Comparison of ENCODE assay signal across 9 cellular contexts in the genomic region with DNA sequence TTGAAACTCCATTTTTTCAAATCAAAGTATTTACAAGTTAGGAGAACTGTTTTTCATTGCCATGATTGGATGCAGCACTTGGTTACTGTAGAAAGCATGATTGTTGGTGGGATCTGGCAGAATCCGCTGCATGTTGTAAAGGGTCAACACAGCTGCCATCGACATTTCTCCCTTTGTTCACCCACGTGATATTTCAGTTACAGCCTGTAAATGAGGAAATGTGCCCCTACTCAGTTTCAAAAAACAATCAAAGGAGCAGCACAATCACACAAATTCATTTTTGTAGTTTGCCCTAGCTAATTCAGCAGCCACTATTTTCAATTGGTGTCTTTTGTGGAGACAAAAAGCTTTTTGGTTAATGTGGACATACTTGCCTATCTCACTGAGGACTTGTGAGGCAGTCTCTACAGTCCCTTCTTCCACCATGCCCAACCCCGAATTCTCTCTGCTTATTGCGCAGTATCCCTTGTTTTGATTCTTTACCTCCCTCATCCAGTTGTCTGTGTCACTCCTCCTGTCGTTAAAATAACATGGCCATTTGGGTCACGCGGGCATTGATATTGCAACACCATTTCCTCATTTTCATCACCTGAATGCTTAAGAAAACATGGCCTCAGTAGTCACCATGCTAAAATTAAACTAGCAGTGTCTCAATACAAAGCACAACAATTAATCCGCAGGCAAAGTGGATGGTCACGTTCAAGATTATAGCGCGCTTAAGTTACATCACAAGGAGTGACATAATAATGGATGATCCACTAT. TPM values are rescaled to one million over a fixed set of nuclear protein-coding genes. Genes with fewer than 3 reads are reported as not detected.
A peak's percentile ranks its signal among the peaks of the same experiment; 100 is the strongest.
DNase-seq lines count a peak whose midpoint lies in the region; ATAC-seq and TF ChIP-seq lines count a peak whose summit lies in the region.
"Had no signal": no experiment of that assay in that cellular context is flagged by ENCODE, and none has a peak within 500 bp of the region (broad histone marks: within the 10 kb centered on the region; RNA-seq: fewer than 3 reads in every experiment).

No MANE protein-coding gene starts in this region.

- no peaks in the 10 kb centered on the region for H3K27me3 ChIP-seq in ACC112 (ENCODE audit: insufficient read depth, low read length)
- H3K27me3 ChIP-seq in HL-60 (ENCODE audit: insufficient read depth, poor library complexity, severe bottlenecking): no peaks in the 10 kb centered on the region

- CTCF ChIA-PET in T-cell (lab: Charles Lee): interaction anchor here in 1 of 2 donors (1.1 kb wide), 1 partner anchor 26 kb away, joined by 4 read pairs; no protein-coding TSS in a partner anchor
- CTCF ChIA-PET in activated naive CD4-positive, alpha-beta T cell treated with anti-CD3 and anti-CD28 coated beads for 36 hours (lab: Charles Lee): interaction anchor here (1.3 kb wide), 1 partner anchor 71 kb away, joined by 3 read pairs; no protein-coding TSS in a partner anchor

- intact Hi-C loops in activated naive CD4-positive, alpha-beta T cell treated with anti-CD3 and anti-CD28 coated beads for 36 hours (cut with micrococcal nuclease): loop anchor here (1.0 to 5.0 kb wide), 3 partner anchors 115 to 754 kb away; a partner anchor contains a TSS

- POLR2A ChIA-PET in T-cell (lab: Charles Lee): interaction anchor here in 1 of 2 donors (0.6 kb wide), 1 partner anchor 46 kb away, joined by 3 read pairs; no protein-coding TSS in a partner anchor

- H2AFZ ChIP-seq in ACC112 (ENCODE audit: low read length, unreplicated experiment): peak overlapping the region; percentile 10

- H3K27me3 Mint-ChIP-seq in T-cell: no peaks in the 10 kb centered on the region
- peaks cover 12% of the 10 kb centered on the region for H3K27me3 Mint-ChIP-seq in activated naive CD4-positive, alpha-beta T cell treated with anti-CD3 and anti-CD28 coated beads for 36 hours (ENCODE audit: low read depth)

- TF ChIP-seq CTCF in HL-60 (IDR thresholded peaks at IDR 0.05; ENCODE audit: insufficient read depth, low read length): no peak

- no peaks in the 10 kb centered on the region for H3K9me3 Mint-ChIP-seq in T-cell
- H3K9me3 Mint-ChIP-seq in activated naive CD4-positive, alpha-beta T cell treated with anti-CD3 and anti-CD28 coated beads for 36 hours: peaks cover 6% of the 10 kb centered on the region

- peak overlapping the region; percentile 4 to 5 for H3K27ac Mint-ChIP-seq in T-cell
- no peak overlapping the region for H3K27ac Mint-ChIP-seq in activated naive CD4-positive, alpha-beta T cell treated with anti-CD3 and anti-CD28 coated beads for 36 hours

- ATAC-seq in T-cell (replicated peaks in 1 of 4) (no peak), HG03378 (IDR thresholded peaks at IDR 0.05; ENCODE audit: unreplicated experiment) (no peak), GM21529 (IDR thresholded peaks at IDR 0.05; ENCODE audit: unreplicated experiment) (no peak)

- H3K4me3 ChIP-seq in ACC112 (ENCODE audit: low read depth, low read length) (peak overlapping the region; percentile 44), HL-60 (replicated peaks; ENCODE audit: insufficient read depth, low read length) (no peak overlapping the region)
- H3K4me3 ChIP-seq: HAP-1 had no signal

- H3K4me1 ChIP-seq in ACC112 (ENCODE audit: control insufficient read depth, insufficient read depth, low read length, unreplicated experiment): peaks cover 57% of the 10 kb centered on the region

- H3K4me3 Mint-ChIP-seq in T-cell: peak overlapping the region in 1 of 3 donors; percentile 1
- H3K4me3 Mint-ChIP-seq in activated naive CD4-positive, alpha-beta T cell treated with anti-CD3 and anti-CD28 coated beads for 36 hours: no peak overlapping the region

- peaks cover 3% of the 10 kb centered on the region; the same call in 1 of the 2 replicates for H3K36me3 ChIP-seq in ACC112 (ENCODE audit: insufficient read depth, low read length)
- H3K36me3 ChIP-seq: HAP-1 had no signal

- H3K79me2 ChIP-seq in ACC112 (ENCODE audit: control insufficient read depth, insufficient read depth, low read length, unreplicated experiment): no peaks in the 10 kb centered on the region

- peak overlapping the region; percentile 94 for H3K27ac ChIP-seq in ACC112 (ENCODE audit: low read depth, low read length)
- peak overlapping the region; percentile 56 for H3K27ac ChIP-seq in HL-60 (replicated peaks)

- DNase-seq in HL-60 (ENCODE audit: low read depth in 1 of 2, low spot score in 1 of 2): peak; percentile 85 to 98
- DNase-seq in T-cell: no peak
- DNase-seq in medulla oblongata (ENCODE audit: extremely low spot score): peak; percentile 57
- no peak for DNase-seq in effector CD4-positive, alpha-beta T cell
- DNase-seq in activated naive CD4-positive, alpha-beta T cell treated with anti-CD3 and anti-CD28 coated beads for 36 hours: no peak

- no peaks in the 10 kb centered on the region for H3K36me3 Mint-ChIP-seq in T-cell
- H3K36me3 Mint-ChIP-seq in activated naive CD4-positive, alpha-beta T cell treated with anti-CD3 and anti-CD28 coated beads for 36 hours (ENCODE audit: low read depth): no peaks in the 10 kb centered on the region

- peaks cover 24 to 42% (median 30%) of the 10 kb centered on the region in 3 donors for H3K4me1 Mint-ChIP-seq in T-cell
- peaks cover 45% of the 10 kb centered on the region for H3K4me1 Mint-ChIP-seq in activated naive CD4-positive, alpha-beta T cell treated with anti-CD3 and anti-CD28 coated beads for 36 hours (ENCODE audit: low read depth)

RNA-seq across cellular contexts. Expression of a gene that starts 6.4 kb away (rescaled TPM):
- total RNA-seq in T-cell: under 1 TPM in 3 of 5 donors, not detected in 2; 0.20 to 0.76 (median 0.49) TPM
- not detected for total RNA-seq in activated naive CD4-positive, alpha-beta T cell treated with anti-CD3 and anti-CD28 coated beads for 36 hours

RNA-seq across cellular contexts. Expression of a gene that starts 24.0 kb away (rescaled TPM):
- 10 to 100 TPM; 81.6 to 89.1 (median 83.2) TPM for total RNA-seq in T-cell
- 10 to 100 TPM; 27.1 to 27.4 TPM for total RNA-seq in activated naive CD4-positive, alpha-beta T cell treated with anti-CD3 and anti-CD28 coated beads for 36 hours

Comparison
In these comparisons a context has a peak if more than half of its experiments do, and no peak if none do; other contexts are left out.
1. DNase-seq: peak in HL-60 (2 of 2) and medulla oblongata (single experiment); none in T-cell (0 of 34), effector CD4-positive, alpha-beta T cell (single experiment) and activated naive CD4-positive, alpha-beta T cell treated with anti-CD3 and anti-CD28 coated beads for 36 hours (single experiment).